Comparison of ENCODE assay signal across 9 cellular contexts in genomic region chr2:235605306-235605998, GRCh38.
DNase-seq lines count a peak whose midpoint lies in the region; ATAC-seq and TF ChIP-seq lines count a peak whose summit lies in the region.
"Had no signal": no experiment of that assay in that cellular context is flagged by ENCODE, and none has a peak within 500 bp of the region (broad histone marks: within the 10 kb centered on the region; RNA-seq: fewer than 3 reads in every experiment).

No MANE protein-coding gene starts in this region.

- H3K27me3 ChIP-seq in right cardiac atrium (ENCODE audit: control insufficient read depth, insufficient read depth) (no peaks in the 10 kb centered on the region), gastrocnemius medialis (peaks cover 0 to 4% (median 0%) of the 10 kb centered on the region in 3 donors), smooth muscle cell (ENCODE audit: low read depth) (no peaks in the 10 kb centered on the region), PC-3 (ENCODE audit: low read length) (no peaks in the 10 kb centered on the region)

- H3K79me2 ChIP-seq in smooth muscle cell (ENCODE audit: low read depth) (peaks cover 29% of the 10 kb centered on the region), PC-3 (ENCODE audit: low read length) (peaks cover 82% of the 10 kb centered on the region)

- CTCF ChIA-PET in PC-3 (lab: Charles Lee), result no interaction called here

- no peak overlapping the region for H3K9ac ChIP-seq in smooth muscle cell (ENCODE audit: low read depth)
- H3K9ac ChIP-seq in PC-3 (ENCODE audit: low read length), result no peak overlapping the region
- H3K9ac ChIP-seq: parathyroid adenoma had no signal

- in situ Hi-C loops in gastrocnemius medialis (cut with MboI; ENCODE audit: low sequenced_read_pairs in 4 of 4), result loop anchor here in 1 of 4 donors (10.0 kb wide), 1 partner anchor 139 kb away; no protein-coding TSS in a partner anchor

- H3K4me3 ChIP-seq in AG09309 (ENCODE audit: control insufficient read depth, low read depth, low read length) (no peak overlapping the region), right cardiac atrium (ENCODE audit: low read length) (no peak overlapping the region), gastrocnemius medialis (no peak overlapping the region), smooth muscle cell (no peak overlapping the region), PC-3 (ENCODE audit: low read length) (no peak overlapping the region)

- H3K9me3 ChIP-seq in right cardiac atrium (ENCODE audit: control insufficient read depth, low read length) (no peaks in the 10 kb centered on the region), gastrocnemius medialis (no peaks in the 10 kb centered on the region), smooth muscle cell (replicated peaks; ENCODE audit: low read depth) (no peaks in the 10 kb centered on the region), PC-3 (ENCODE audit: low read length) (no peaks in the 10 kb centered on the region)

- no peaks in the 10 kb centered on the region for H3K9me2 ChIP-seq in PC-3 (replicated peaks; ENCODE audit: low read length)

- H3F3A ChIP-seq in smooth muscle cell (ENCODE audit: low read depth) (no peaks in the 10 kb centered on the region), PC-3 (ENCODE audit: low read length, unreplicated experiment) (no peaks in the 10 kb centered on the region)

- intact Hi-C loops in right cardiac atrium (cut with DNase I), result loop anchor here in 1 of 4 donors (5.0 kb wide), 1 partner anchor 67 kb away; no protein-coding TSS in a partner anchor
- intact Hi-C loops in gastrocnemius medialis (cut with DNase I; ENCODE audit: low total_unique reads), result no loop called here
- intact Hi-C loops in PC-3 (cut with micrococcal nuclease), result no loop called here

- DNase-seq in AG09309 (ENCODE audit: low read depth) (peak; percentile 90), NCI-H1436 treated with DMSO at 0.1 percent for 48 hours (lab: John Stamatoyannopoulos, UW) (peak; percentile 50), astrocyte of the hippocampus (ENCODE audit: low read depth, low spot score) (peak; percentile 95), right cardiac atrium (peak; percentile 90 to 95 (median 91)), gastrocnemius medialis (peak; percentile 61 to 78), smooth muscle cell (lab: John Stamatoyannopoulos, UW; ENCODE audit: unreplicated experiment) (no peak), PC-3 (no peak)
- DNase-seq in stimulated activated CD8-positive, alpha-beta memory T cell treated with anti-CD3 and anti-CD28 coated beads, Interleukin-4, amount 100 ng/mL, for 48 hours, result no peak

- no peak for TF ChIP-seq POLR2A in gastrocnemius medialis (IDR thresholded peaks at IDR 0.05)

- peak overlapping the region; percentile 66 for H3K27ac ChIP-seq in right cardiac atrium (ENCODE audit: low read length)
- H3K27ac ChIP-seq in gastrocnemius medialis, result no peak overlapping the region
- no peak overlapping the region for H3K27ac ChIP-seq in smooth muscle cell (ENCODE audit: low read depth)
- H3K27ac ChIP-seq in PC-3 (ENCODE audit: low read length), result no peak overlapping the region
- H3K27ac ChIP-seq: parathyroid adenoma had no signal

- H4K20me1 ChIP-seq in smooth muscle cell (ENCODE audit: low read depth) (peaks cover 93% of the 10 kb centered on the region), PC-3 (ENCODE audit: low read length) (0 out of 2 replicates have a peak, but pooled peaks cover 9% of the 10 kb centered on the region)

- POLR2A ChIA-PET in PC-3 (lab: Charles Lee; ENCODE audit: unreplicated experiment), result no interaction called here

- BruUV-seq in PC-3 (replicated peaks; lab: Mats Ljungman, UMichigan), result no TSS peak

- H3K4me1 ChIP-seq in right cardiac atrium (ENCODE audit: control insufficient read depth, insufficient read depth, low read length), result peaks cover 3% of the 10 kb centered on the region
- H3K4me1 ChIP-seq in gastrocnemius medialis, result peaks cover 0 to 16% of the 10 kb centered on the region in 2 donors
- no peaks in the 10 kb centered on the region for H3K4me1 ChIP-seq in smooth muscle cell (ENCODE audit: low read depth)
- no peaks in the 10 kb centered on the region for H3K4me1 ChIP-seq in PC-3 (ENCODE audit: insufficient read depth, low read length)

- TF ChIP-seq CTCF in AG09309 (IDR thresholded peaks at IDR 0.05; ENCODE audit: control insufficient read depth, insufficient read depth, low read depth, low read length, missing control alignments) (no peak), gastrocnemius medialis (IDR thresholded peaks at IDR 0.05 in 4 of 5, conservative IDR thresholded peaks at IDR 0.05 in 1 of 5) (no peak), smooth muscle cell (IDR thresholded peaks at IDR 0.05; ENCODE audit: borderline replicate concordance, insufficient read depth, poor library complexity, severe bottlenecking) (no peak), PC-3 (conservative IDR thresholded peaks at IDR 0.05; ENCODE audit: low read depth, low read length) (no peak)

- H3K36me3 ChIP-seq in gastrocnemius medialis (no peaks in the 10 kb centered on the region), smooth muscle cell (ENCODE audit: low read depth) (no peaks in the 10 kb centered on the region), PC-3 (ENCODE audit: low read depth, low read length) (no peaks in the 10 kb centered on the region)

- WGBS in right cardiac atrium, result 45% methylated on average over 22 of the region's 22 CpGs
- 70% methylated on average over 22 of the region's 22 CpGs for WGBS in smooth muscle cell (ENCODE audit: low lambda C conversion rate)

- H2AFZ ChIP-seq in smooth muscle cell (ENCODE audit: low read depth) (no peak overlapping the region), PC-3 (ENCODE audit: low read length) (no peak overlapping the region)
- H2AFZ ChIP-seq: parathyroid adenoma had no signal

- H3K4me2 ChIP-seq in smooth muscle cell, result no peak overlapping the region
- no peak overlapping the region for H3K4me2 ChIP-seq in PC-3 (ENCODE audit: low read length)

- ATAC-seq in right cardiac atrium, result peak; percentile 90 to 94
- peak; percentile 84 for ATAC-seq in gastrocnemius medialis
- ATAC-seq in PC-3, result no peak

Comparison
In these comparisons a context has a peak if more than half of its experiments do, and no peak if none do; other contexts are left out.
1. DNase-seq: peak in AG09309 (single experiment), NCI-H1436 treated with DMSO at 0.1 percent for 48 hours (single experiment), astrocyte of the hippocampus (single experiment), right cardiac atrium (3 of 3) and gastrocnemius medialis (2 of 2); none in smooth muscle cell (single experiment), stimulated activated CD8-positive, alpha-beta memory T cell treated with anti-CD3 and anti-CD28 coated beads, Interleukin-4, amount 100 ng/mL, for 48 hours (single experiment) and PC-3 (single experiment).